In the genomic region with DNA sequence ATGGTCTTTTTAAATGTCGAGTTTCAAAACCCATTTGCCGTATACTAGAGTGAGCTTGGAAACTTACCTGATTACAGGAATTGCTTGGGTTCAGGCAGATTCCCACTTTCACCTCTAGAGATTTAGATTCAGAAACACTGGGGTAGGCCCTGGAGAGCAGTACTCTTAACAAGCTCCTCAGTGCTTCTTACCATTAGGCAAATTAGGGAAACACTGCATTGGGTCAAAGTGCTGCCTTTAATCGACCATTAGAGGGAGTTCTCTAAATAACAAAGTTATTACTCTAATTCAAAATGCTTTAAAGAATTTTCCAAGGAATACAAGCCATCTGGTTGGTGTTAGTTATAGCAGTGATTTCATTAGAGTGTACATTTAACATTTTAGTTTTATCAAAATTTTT, we compare ENCODE assay signal across 12 cellular contexts.
DNase-seq lines count a peak whose midpoint lies in the region; ATAC-seq and TF ChIP-seq lines count a peak whose summit lies in the region.
"Had no signal": no experiment of that assay in that cellular context is flagged by ENCODE, and none has a peak within 500 bp of the region (broad histone marks: within the 10 kb centered on the region; RNA-seq: fewer than 3 reads in every experiment).

No MANE protein-coding gene starts in this region.

- POLR2A ChIA-PET in SK-N-SH (lab: Yijun Ruan, JAX) = no interaction called here

- peaks cover 22% of the 10 kb centered on the region for H3K4me1 Mint-ChIP-seq in glutamatergic neuron (ENCODE audit: low read depth, unreplicated experiment)

- H3K4me1 ChIP-seq in SK-N-SH (ENCODE audit: control insufficient read depth in 1 of 2, insufficient read depth in 2 of 2, low read depth in 1 of 2, low read length in 1 of 2) = peaks cover 0 to 25% of the 10 kb centered on the region in 2 experiments; a peak in 3 of 4 replicates
- H3K4me1 ChIP-seq in spleen = no peaks in the 10 kb centered on the region

- TF ChIP-seq RAD21 in SK-N-SH (IDR thresholded peaks at IDR 0.05; ENCODE audit: low read length) = peak; percentile 29; the same call in 1 of the 2 replicates

- DNase-seq in DMS 273 (lab: John Stamatoyannopoulos, UW; ENCODE audit: unreplicated experiment) (peak; percentile 42), DMS 273 treated with DMSO at 0.1 percent for 48 hours (lab: John Stamatoyannopoulos, UW) (no peak), SK-N-SH (no peak), glutamatergic neuron (no peak), superior temporal gyrus (ENCODE audit: extremely low spot score) (peak; percentile 33), midbrain (lab: John Stamatoyannopoulos, UW) (no peak), spleen (no peak)
- DNase-seq: 8988T; RPMI8226; stimulated activated CD4-positive, alpha-beta T cell treated with anti-CD3 and anti-CD28 coated beads, Interleukin-4, amount 100 ng/mL, for 4 hours had no signal

- H4K20me1 ChIP-seq in SK-N-SH (ENCODE audit: insufficient read depth) = no peaks in the 10 kb centered on the region

- H3K79me2 ChIP-seq in SK-N-SH (ENCODE audit: insufficient read depth) = no peaks in the 10 kb centered on the region

- no peak overlapping the region for H3K27ac Mint-ChIP-seq in glutamatergic neuron (ENCODE audit: unreplicated experiment)

- peaks cover 4% of the 10 kb centered on the region for H3K36me3 Mint-ChIP-seq in glutamatergic neuron (ENCODE audit: unreplicated experiment)

- H3K9me3 ChIP-seq in SK-N-SH (no peaks in the 10 kb centered on the region), spleen (no peaks in the 10 kb centered on the region)

- no peak overlapping the region for H3K27ac ChIP-seq in SK-N-SH (ENCODE audit: low read depth in 2 of 2, low read length in 1 of 2)
- no peak overlapping the region for H3K27ac ChIP-seq in spleen

- CTCF ChIA-PET in SK-N-SH (lab: Yijun Ruan, JAX) = interaction anchor here (0.7 to 1.9 kb wide), 5 partner anchors 9 to 345 kb away, joined by 3 to 6 read pairs (median 4); no protein-coding TSS in a partner anchor

- H3K36me3 ChIP-seq in SK-N-SH (replicated peaks in 1 of 2; ENCODE audit: control insufficient read depth in 1 of 2, insufficient read depth in 2 of 2, low read length in 1 of 2) = no peaks in the 10 kb centered on the region
- H3K36me3 ChIP-seq in spleen = no peaks in the 10 kb centered on the region

- 68% methylated on average over 3 of the region's 3 CpGs for WGBS in SK-N-SH (ENCODE audit: low lambda C conversion rate)
- WGBS in spleen, 5 donors = 65 to 74% (median 68%) methylated on average over 3 of the region's 3 CpGs

- no peaks in the 10 kb centered on the region for H3K9me3 Mint-ChIP-seq in glutamatergic neuron (ENCODE audit: unreplicated experiment)

- H3K27me3 ChIP-seq in SK-N-SH (ENCODE audit: insufficient read depth) (no peaks in the 10 kb centered on the region), spleen (replicated peaks in 1 of 7) (no peaks in the 10 kb centered on the region)

- no peak for TF ChIP-seq POLR2A in spleen (IDR thresholded peaks at IDR 0.05)

- H3K9me2 ChIP-seq in SK-N-SH = no peaks in the 10 kb centered on the region

- H2AFZ ChIP-seq in SK-N-SH (ENCODE audit: low read depth) = no peak overlapping the region

- TF ChIP-seq CTCF in SK-N-SH (IDR thresholded peaks at IDR 0.05) = peak; percentile 50
- peak; percentile 64 for TF ChIP-seq CTCF in glutamatergic neuron (IDR thresholded peaks at IDR 0.05; ENCODE audit: partially characterized antibody, unreplicated experiment)
- peak in 3 of 11 experiments; percentile 17 to 23 (median 20) for TF ChIP-seq CTCF in spleen (IDR thresholded peaks at IDR 0.05 in 8 of 11, conservative IDR thresholded peaks at IDR 0.05 in 3 of 11)

- H3K27me3 Mint-ChIP-seq in glutamatergic neuron (ENCODE audit: unreplicated experiment) = no peaks in the 10 kb centered on the region

- ATAC-seq in HG02938 (IDR thresholded peaks at IDR 0.05; ENCODE audit: unreplicated experiment) = no peak

- intact Hi-C loops in spleen (cut with DNase I; ENCODE audit: low total_unique reads) = no loop called here

- H3K4me3 ChIP-seq in SK-N-SH (ENCODE audit: low read depth in 2 of 2, low read length in 1 of 2) (no peak overlapping the region), spleen (no peak overlapping the region)
- H3K4me3 ChIP-seq: lung had no signal

- H3F3A ChIP-seq in SK-N-SH (replicated peaks; ENCODE audit: insufficient read depth) = peaks cover 5% of the 10 kb centered on the region

- TF ChIP-seq EP300 in SK-N-SH (IDR thresholded peaks at IDR 0.05; ENCODE audit: borderline replicate concordance in 1 of 2, low read depth in 1 of 2, low read length in 1 of 2) = no peak

- no peak overlapping the region for H3K4me2 ChIP-seq in SK-N-SH

- H3K4me3 Mint-ChIP-seq in glutamatergic neuron (ENCODE audit: unreplicated experiment) = no peak overlapping the region

- no peak overlapping the region for H3K9ac ChIP-seq in SK-N-SH

TF ChIP-seq in SK-N-SH, 30 proteins besides CTCF, POLR2A, EP300 and RAD21:
- TF ChIP-seq, protein P1, sequence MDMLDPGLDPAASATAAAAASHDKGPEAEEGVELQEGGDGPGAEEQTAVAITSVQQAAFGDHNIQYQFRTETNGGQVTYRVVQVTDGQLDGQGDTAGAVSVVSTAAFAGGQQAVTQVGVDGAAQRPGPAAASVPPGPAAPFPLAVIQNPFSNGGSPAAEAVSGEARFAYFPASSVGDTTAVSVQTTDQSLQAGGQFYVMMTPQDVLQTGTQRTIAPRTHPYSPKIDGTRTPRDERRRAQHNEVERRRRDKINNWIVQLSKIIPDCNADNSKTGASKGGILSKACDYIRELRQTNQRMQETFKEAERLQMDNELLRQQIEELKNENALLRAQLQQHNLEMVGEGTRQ (IDR thresholded peaks at IDR 0.05; ENCODE audit: borderline replicate concordance, low read depth, low read length) = no peak
- TF ChIP-seq RXRA (IDR thresholded peaks at IDR 0.05; ENCODE audit: borderline replicate concordance, low read depth) = no peak
- TF ChIP-seq NFIC (IDR thresholded peaks at IDR 0.05; ENCODE audit: borderline replicate concordance) = no peak
- no peak for TF ChIP-seq SMC3 (IDR thresholded peaks at IDR 0.05; ENCODE audit: low read depth, low read length)
- no peak for TF ChIP-seq TAF1 (IDR thresholded peaks at IDR 0.05; ENCODE audit: borderline replicate concordance, low read depth, low read length)
- no peak for TF ChIP-seq YY1 (IDR thresholded peaks at IDR 0.05; ENCODE audit: low read depth)
- TF ChIP-seq MXI1 (IDR thresholded peaks at IDR 0.05; ENCODE audit: low read depth, low read length) = no peak
- TF ChIP-seq FOSL2 (IDR thresholded peaks at IDR 0.05; ENCODE audit: borderline replicate concordance, low read depth) = no peak
- TF ChIP-seq RCOR1 (IDR thresholded peaks at IDR 0.05; ENCODE audit: low read length) = no peak
- no peak for TF ChIP-seq FOXJ3 (CRISPR knock-in tag; IDR thresholded peaks at IDR 0.05)
- no peak for TF ChIP-seq ELF1 (IDR thresholded peaks at IDR 0.05)
- TF ChIP-seq, protein P2, sequence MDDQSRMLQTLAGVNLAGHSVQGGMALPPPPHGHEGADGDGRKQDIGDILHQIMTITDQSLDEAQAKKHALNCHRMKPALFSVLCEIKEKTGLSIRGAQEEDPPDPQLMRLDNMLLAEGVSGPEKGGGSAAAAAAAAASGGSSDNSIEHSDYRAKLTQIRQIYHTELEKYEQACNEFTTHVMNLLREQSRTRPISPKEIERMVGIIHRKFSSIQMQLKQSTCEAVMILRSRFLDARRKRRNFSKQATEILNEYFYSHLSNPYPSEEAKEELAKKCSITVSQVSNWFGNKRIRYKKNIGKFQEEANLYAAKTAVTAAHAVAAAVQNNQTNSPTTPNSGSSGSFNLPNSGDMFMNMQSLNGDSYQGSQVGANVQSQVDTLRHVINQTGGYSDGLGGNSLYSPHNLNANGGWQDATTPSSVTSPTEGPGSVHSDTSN (IDR thresholded peaks at IDR 0.05) = no peak
- no peak for TF ChIP-seq CHD2 (IDR thresholded peaks at IDR 0.05; ENCODE audit: low read length, partially characterized antibody)
- no peak for TF ChIP-seq FOXM1 (IDR thresholded peaks at IDR 0.05; ENCODE audit: low read depth)
- TF ChIP-seq JUND (IDR thresholded peaks at IDR 0.05) = no peak
- TF ChIP-seq SIN3A (IDR thresholded peaks at IDR 0.05; ENCODE audit: borderline replicate concordance, low read depth, low read length) = no peak
- TF ChIP-seq, protein P3, sequence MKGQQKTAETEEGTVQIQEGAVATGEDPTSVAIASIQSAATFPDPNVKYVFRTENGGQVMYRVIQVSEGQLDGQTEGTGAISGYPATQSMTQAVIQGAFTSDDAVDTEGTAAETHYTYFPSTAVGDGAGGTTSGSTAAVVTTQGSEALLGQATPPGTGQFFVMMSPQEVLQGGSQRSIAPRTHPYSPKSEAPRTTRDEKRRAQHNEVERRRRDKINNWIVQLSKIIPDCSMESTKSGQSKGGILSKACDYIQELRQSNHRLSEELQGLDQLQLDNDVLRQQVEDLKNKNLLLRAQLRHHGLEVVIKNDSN (IDR thresholded peaks at IDR 0.05; ENCODE audit: borderline replicate concordance, low read depth) = no peak
- no peak for TF ChIP-seq NRF1 (IDR thresholded peaks at IDR 0.05; ENCODE audit: low read depth, low read length)
- TF ChIP-seq, protein P4, sequence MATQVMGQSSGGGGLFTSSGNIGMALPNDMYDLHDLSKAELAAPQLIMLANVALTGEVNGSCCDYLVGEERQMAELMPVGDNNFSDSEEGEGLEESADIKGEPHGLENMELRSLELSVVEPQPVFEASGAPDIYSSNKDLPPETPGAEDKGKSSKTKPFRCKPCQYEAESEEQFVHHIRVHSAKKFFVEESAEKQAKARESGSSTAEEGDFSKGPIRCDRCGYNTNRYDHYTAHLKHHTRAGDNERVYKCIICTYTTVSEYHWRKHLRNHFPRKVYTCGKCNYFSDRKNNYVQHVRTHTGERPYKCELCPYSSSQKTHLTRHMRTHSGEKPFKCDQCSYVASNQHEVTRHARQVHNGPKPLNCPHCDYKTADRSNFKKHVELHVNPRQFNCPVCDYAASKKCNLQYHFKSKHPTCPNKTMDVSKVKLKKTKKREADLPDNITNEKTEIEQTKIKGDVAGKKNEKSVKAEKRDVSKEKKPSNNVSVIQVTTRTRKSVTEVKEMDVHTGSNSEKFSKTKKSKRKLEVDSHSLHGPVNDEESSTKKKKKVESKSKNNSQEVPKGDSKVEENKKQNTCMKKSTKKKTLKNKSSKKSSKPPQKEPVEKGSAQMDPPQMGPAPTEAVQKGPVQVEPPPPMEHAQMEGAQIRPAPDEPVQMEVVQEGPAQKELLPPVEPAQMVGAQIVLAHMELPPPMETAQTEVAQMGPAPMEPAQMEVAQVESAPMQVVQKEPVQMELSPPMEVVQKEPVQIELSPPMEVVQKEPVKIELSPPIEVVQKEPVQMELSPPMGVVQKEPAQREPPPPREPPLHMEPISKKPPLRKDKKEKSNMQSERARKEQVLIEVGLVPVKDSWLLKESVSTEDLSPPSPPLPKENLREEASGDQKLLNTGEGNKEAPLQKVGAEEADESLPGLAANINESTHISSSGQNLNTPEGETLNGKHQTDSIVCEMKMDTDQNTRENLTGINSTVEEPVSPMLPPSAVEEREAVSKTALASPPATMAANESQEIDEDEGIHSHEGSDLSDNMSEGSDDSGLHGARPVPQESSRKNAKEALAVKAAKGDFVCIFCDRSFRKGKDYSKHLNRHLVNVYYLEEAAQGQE (IDR thresholded peaks at IDR 0.05; ENCODE audit: low read depth, low read length) = no peak

Comparison
In these comparisons a context has a peak if more than half of its experiments do, and no peak if none do; other contexts are left out.
1. DNase-seq: peak in DMS 273 (single experiment) and superior temporal gyrus (single experiment); none in DMS 273 treated with DMSO at 0.1 percent for 48 hours (single experiment), SK-N-SH (single experiment), glutamatergic neuron (single experiment), midbrain (single experiment) and spleen (single experiment).